In genomic region chr14:58465425-58465824, GRCh38 we compare ENCODE assay signal across 17 cellular contexts. TPM values are rescaled to one million over a fixed set of nuclear protein-coding genes. Genes with fewer than 3 reads are reported as not detected.
DNase-seq lines count a peak whose midpoint lies in the region; ATAC-seq and TF ChIP-seq lines count a peak whose summit lies in the region.
"Had no signal": no experiment of that assay in that cellular context is flagged by ENCODE, and none has a peak within 500 bp of the region (broad histone marks: within the 10 kb centered on the region; RNA-seq: fewer than 3 reads in every experiment).

No MANE protein-coding gene starts in this region.

- TF ChIP-seq POLR2A in lower leg skin (IDR thresholded peaks at IDR 0.05): no peak

- ATAC-seq in GM21528 (IDR thresholded peaks at IDR 0.05; ENCODE audit: low FRiP score, unreplicated experiment): no peak
- ATAC-seq: sciatic nerve; stimulated activated effector memory CD8-positive, alpha-beta T cell treated with anti-CD3 and anti-CD28 coated beads, Interleukin-12 subunit alpha, Interleukin-12 subunit beta, amount 100 ng/mL, for 72 hours had no signal

- 84 to 94% methylated on average over 2 of the region's 2 CpGs for WGBS in lower leg skin, 2 donors

- intact Hi-C loops in lower leg skin (cut with DNase I; ENCODE audit: low total_unique reads): no loop called here

- H3K4me3 ChIP-seq in cardiac fibroblast (replicated peaks in 1 of 2; ENCODE audit: low read depth in 2 of 2, low read length in 2 of 2) (no peak overlapping the region), lower leg skin (ENCODE audit: low read depth, poor library complexity, severe bottlenecking) (no peak overlapping the region)
- H3K4me3 ChIP-seq: coronary artery, esophagus squamous epithelium, neural progenitor cell had no signal

- TF ChIP-seq CTCF in cardiac fibroblast (IDR thresholded peaks at IDR 0.05; ENCODE audit: low read depth, low read length) (no peak), lower leg skin (IDR thresholded peaks at IDR 0.05) (no peak)

- DNase-seq in DMS53 treated with DMSO at 0.1 percent for 48 hours (lab: John Stamatoyannopoulos, UW; ENCODE audit: unreplicated experiment): peak; percentile 78
- DNase-seq in M059J (ENCODE audit: low read depth): peak; percentile 19
- DNase-seq in cardiac fibroblast (ENCODE audit: low read depth in 2 of 2): peak; percentile 8 to 61
- DNase-seq in kidney tubule cell (ENCODE audit: low spot score): peak; percentile 50
- no peak for DNase-seq in lower leg skin (ENCODE audit: low spot score in 2 of 2)
- DNase-seq in NCI-H1694 (lab: John Stamatoyannopoulos, UW): no peak
- DNase-seq in islet precursor cell: no peak
- DNase-seq: activated CD4-positive, alpha-beta T cell treated with anti-CD3 and anti-CD28 coated beads, Interleukin-2, amount 10 ng/mL, durations not matched to agents 7 days and 5 days; activated T-cell treated with anti-CD3 and anti-CD28 coated beads, Interleukin-2, amount 50 U/mL, for 24 hours; DMS 273 treated with DMSO at 0.1 percent for 48 hours; esophagus squamous epithelium; NCI-H1092 treated with DMSO at 0.1 percent for 48 hours had no signal

RNA-seq across cellular contexts. Expression of gene KIAA0586, which starts 37.9 kb away (rescaled TPM):
- 17.0 and 27.7 TPM in 2 replicates for total RNA-seq in M059J (2014; rRNA removed; shearing (Covaris generic))
- total RNA-seq in lower leg skin: 10 to 100 TPM in 3 of 4 donors, 1 to 10 TPM in 1; 7.1 to 15.5 (median 15.3) TPM

RNA-seq across cellular contexts. Expression of gene TIMM9, which starts 38.1 kb away (rescaled TPM):
- 33.9 and 36.9 TPM in 2 replicates for total RNA-seq in M059J (2014; rRNA removed; shearing (Covaris generic))
- 10 to 100 TPM; 30.0 to 62.0 (median 36.5) TPM for total RNA-seq in lower leg skin

Comparison
In these comparisons a context has a peak if more than half of its experiments do, and no peak if none do; other contexts are left out.
1. DNase-seq: peak in DMS53 treated with DMSO at 0.1 percent for 48 hours (single experiment), M059J (single experiment), cardiac fibroblast (2 of 2) and kidney tubule cell (single experiment); none in lower leg skin (0 of 2), NCI-H1694 (single experiment) and islet precursor cell (single experiment).